In genomic region chr7:143305423-143306070, GRCh38 we compare ENCODE assay signal across 9 cellular contexts. TPM values are rescaled to one million over a fixed set of nuclear protein-coding genes. Genes with fewer than 3 reads are reported as not detected.
A peak's percentile ranks its signal among the peaks of the same experiment; 100 is the strongest.
DNase-seq lines count a peak whose midpoint lies in the region; ATAC-seq, FAIRE-seq and TF ChIP-seq lines count a peak whose summit lies in the region.
"Had no signal": no experiment of that assay in that cellular context is flagged by ENCODE, and none has a peak within 500 bp of the region (broad histone marks: within the 10 kb centered on the region; RNA-seq: fewer than 3 reads in every experiment).

No MANE protein-coding gene starts in this region.

- no peaks in the 10 kb centered on the region for H3K36me3 ChIP-seq in prostate gland

- no peak for TF ChIP-seq POLR2A in H54 (IDR thresholded peaks at IDR 0.05; ENCODE audit: low read depth, low read length)
- no peak for TF ChIP-seq POLR2A in prostate gland (IDR thresholded peaks at IDR 0.05)

- 51% methylated on average over 10 of the region's 10 CpGs for WGBS in prostate gland

- H3K4me1 ChIP-seq in prostate gland (replicated peaks): peaks cover 6% of the 10 kb centered on the region

- in situ Hi-C loops in SK-MEL-5 (cut with HindIII; ENCODE audit: low pct_unique_long_range_greater_than_20kb, low sequenced_read_pairs): no loop called here

- DNase-seq in AG09309 (ENCODE audit: low read depth) (no peak), H54 (ENCODE audit: insufficient read length, low spot score) (peak; percentile 32), SK-MEL-5 (ENCODE audit: low read depth, low spot score) (peak; percentile 87), glomerular visceral epithelial cell (ENCODE audit: extremely low spot score) (peak; percentile 27), prostate gland (ENCODE audit: low spot score) (peak; percentile 85), NCI-H1417 treated with DMSO at 0.1 percent for 48 hours (lab: John Stamatoyannopoulos, UW) (no peak)
- DNase-seq in activated naive CD4-positive, alpha-beta T cell treated with Interleukin-2 at 50 U/mL for 16 hours: peak; percentile 76

- no peaks in the 10 kb centered on the region for H3K9me3 ChIP-seq in prostate gland

- FAIRE-seq in H54 (lab: Jason Lieb, UNC): no peak

- no peak overlapping the region for H3K4me3 ChIP-seq in AG09309 (ENCODE audit: control insufficient read depth, low read depth, low read length)
- no peak overlapping the region for H3K4me3 ChIP-seq in prostate gland

- H3K27me3 ChIP-seq in prostate gland (replicated peaks; ENCODE audit: insufficient read depth): no peaks in the 10 kb centered on the region

- intact Hi-C loops in prostate gland (cut with DNase I): no loop called here

- H3K27ac ChIP-seq in prostate gland: no peak overlapping the region

- TF ChIP-seq CTCF in AG09309 (IDR thresholded peaks at IDR 0.05; ENCODE audit: control insufficient read depth, insufficient read depth, low read depth, low read length, missing control alignments) (peak; percentile 73), prostate gland (IDR thresholded peaks at IDR 0.05) (peak; percentile 37 to 91 (median 77))

- ATAC-seq in HG03025 (IDR thresholded peaks at IDR 0.05; ENCODE audit: low FRiP score, unreplicated experiment): no peak

RNA-seq across cellular contexts. Expression of gene CLCN1, which starts 10.4 kb away (rescaled TPM):
- not detected in 2 replicates for total RNA-seq in SK-MEL-5 (2014; rRNA removed; shearing (Covaris generic))
- not detected in 2 replicates for polyA plus RNA-seq in SK-MEL-5 (2015; cell fraction: cytosol; rRNA removed)
- polyA plus RNA-seq in SK-MEL-5 (2015; cell fraction: nucleus; rRNA removed): not detected in 2 replicates
- under 1 TPM in 1 of 2 donors, not detected in 1; 0.23 TPM for total RNA-seq in prostate gland
- total RNA-seq: pulmonary artery endothelial cell had no signal

RNA-seq across cellular contexts. Expression of gene CASP2, which starts 17.4 kb away (rescaled TPM):
- 11.8 and 14.4 TPM in 2 replicates for total RNA-seq in SK-MEL-5 (2014; rRNA removed; shearing (Covaris generic))
- polyA plus RNA-seq in SK-MEL-5 (2015; cell fraction: cytosol; rRNA removed): 19.0 and 23.0 TPM in 2 replicates
- polyA plus RNA-seq in SK-MEL-5 (2015; cell fraction: nucleus; rRNA removed): 37.5 and 41.7 TPM in 2 replicates
- 10 to 100 TPM; 19.6 to 20.2 TPM for total RNA-seq in prostate gland

RNA-seq across cellular contexts. Expression of gene TMEM139, which starts 20.8 kb away (rescaled TPM):
- total RNA-seq in SK-MEL-5 (2014; rRNA removed; shearing (Covaris generic)): not detected in 2 replicates
- 0.37 and 0.39 TPM in 2 replicates for polyA plus RNA-seq in SK-MEL-5 (2015; cell fraction: cytosol; rRNA removed)
- polyA plus RNA-seq in SK-MEL-5 (2015; cell fraction: nucleus; rRNA removed): 1.5 TPM in 1 of 2 replicates, not detected in the other
- 1 to 10 TPM in 1 of 2 donors, under 1 TPM in 1; 0.51 to 7.7 TPM for total RNA-seq in prostate gland
- total RNA-seq: pulmonary artery endothelial cell had no signal

RNA-seq across cellular contexts. Expression of gene GSTK1, which starts 42.3 kb away (rescaled TPM):
- 144 and 161 TPM in 2 replicates for total RNA-seq in SK-MEL-5 (2014; rRNA removed; shearing (Covaris generic))
- polyA plus RNA-seq in SK-MEL-5 (2015; cell fraction: cytosol; rRNA removed): 189 and 200 TPM in 2 replicates
- 511 and 657 TPM in 2 replicates for polyA plus RNA-seq in SK-MEL-5 (2015; cell fraction: nucleus; rRNA removed)
- 100 to 1,000 TPM; 134 to 153 TPM for total RNA-seq in prostate gland

RNA-seq across cellular contexts. Expression of gene FAM131B, which starts 57.0 kb away (rescaled TPM):
- total RNA-seq in SK-MEL-5 (2014; rRNA removed; shearing (Covaris generic)): not detected in 2 replicates
- 0.13 TPM in 1 of 2 replicates, not detected in the other for polyA plus RNA-seq in SK-MEL-5 (2015; cell fraction: cytosol; rRNA removed)
- polyA plus RNA-seq in SK-MEL-5 (2015; cell fraction: nucleus; rRNA removed): not detected in 2 replicates
- total RNA-seq in prostate gland: 1 to 10 TPM in 1 of 2 donors, under 1 TPM in 1; 0.32 to 1.2 TPM

Comparison
In these comparisons a context has a peak if more than half of its experiments do, and no peak if none do; other contexts are left out.
1. DNase-seq: peak in H54 (single experiment), SK-MEL-5 (single experiment), activated naive CD4-positive, alpha-beta T cell treated with Interleukin-2 at 50 U/mL for 16 hours (single experiment), glomerular visceral epithelial cell (single experiment) and prostate gland (single experiment); none in AG09309 (single experiment) and NCI-H1417 treated with DMSO at 0.1 percent for 48 hours (single experiment).